31 cellular contexts compared by ENCODE assay signal in genomic region chr10:108556176-108556575, GRCh38.
A peak's percentile ranks its signal among the peaks of the same experiment; 100 is the strongest.
DNase-seq lines count a peak whose midpoint lies in the region; ATAC-seq, FAIRE-seq and TF ChIP-seq lines count a peak whose summit lies in the region.
"Had no signal": no experiment of that assay in that cellular context is flagged by ENCODE, and none has a peak within 500 bp of the region (broad histone marks: within the 10 kb centered on the region; RNA-seq: fewer than 3 reads in every experiment).

No MANE protein-coding gene starts in this region.

- no peak for ATAC-seq in SK-N-SH treated with all-trans-retinoic acid at 6 μM for 48 hours
- ATAC-seq in GM19397 (IDR thresholded peaks at IDR 0.05; ENCODE audit: unreplicated experiment), result no peak
- no peak for ATAC-seq in GM19455 (IDR thresholded peaks at IDR 0.05; ENCODE audit: unreplicated experiment)
- ATAC-seq: esophagus mucosa; Panc1; stimulated activated effector memory CD8-positive, alpha-beta T cell treated with anti-CD3 and anti-CD28 coated beads, Interleukin-12 subunit alpha, Interleukin-12 subunit beta, amount 100 ng/mL, for 72 hours; WTC11 had no signal

- H3K9me3 Mint-ChIP-seq in astrocyte (ENCODE audit: unreplicated experiment), result peaks cover 4% of the 10 kb centered on the region
- H3K9me3 Mint-ChIP-seq in CD14-positive monocyte, result peaks cover 0 to 2% (median 0%) of the 10 kb centered on the region in 7 donors
- H3K9me3 Mint-ChIP-seq: activated CD4-positive, alpha-beta T cell treated with anti-CD3 and anti-CD28 coated beads, Interleukin-2, amount 10 ng/mL, durations not matched to agents 24 days and 14 days; CD4-positive, alpha-beta T cell; nephron progenitor cell had no signal

- H4K20me1 ChIP-seq in SK-N-SH (ENCODE audit: insufficient read depth) (no peaks in the 10 kb centered on the region), astrocyte (ENCODE audit: insufficient read depth, low read length) (no peaks in the 10 kb centered on the region)

- TF ChIP-seq EP300 in SK-N-SH (IDR thresholded peaks at IDR 0.05; ENCODE audit: borderline replicate concordance in 1 of 2, low read depth in 1 of 2, low read length in 1 of 2), result no peak

- no peak overlapping the region for H3K9ac ChIP-seq in SK-N-SH
- H3K9ac ChIP-seq in astrocyte (ENCODE audit: low read length), result no peak overlapping the region

- peaks cover 7% of the 10 kb centered on the region for H3F3A ChIP-seq in SK-N-SH (replicated peaks; ENCODE audit: insufficient read depth)

- intact Hi-C loops in CD14-positive monocyte (cut with micrococcal nuclease), result no loop called here

- no peak for DNase-seq in SK-N-SH
- peak; percentile 5 for DNase-seq in astrocyte (ENCODE audit: low read depth)
- DNase-seq in fibroblast of the aortic adventitia (ENCODE audit: low read depth), result peak; percentile 15
- no peak for DNase-seq in CD14-positive monocyte (ENCODE audit: low spot score)
- DNase-seq in activated CD8-positive, alpha-beta memory T cell treated with anti-CD3 and anti-CD28 coated beads, Interleukin-2, amount 50 U/mL, for 4 hours, result no peak
- DNase-seq: activated CD4-positive, alpha-beta T cell treated with anti-CD3 and anti-CD28 coated beads, Interleukin-2, amount 10 ng/mL, durations not matched to agents 24 days and 14 days; activated effector memory CD4-positive, alpha-beta T cell treated with anti-CD3 and anti-CD28 coated beads, Interleukin-2, amount 50 U/mL, for 16 hours; activated T-cell treated with anti-CD3 and anti-CD28 coated beads, Interleukin-2, amount 50 U/mL, for 24 hours; aorta; CD4-positive, alpha-beta T cell; DND-41; endodermal cell; NCI-H1048; NCI-H1694; NCI-H446; NCI-H748 treated with DMSO at 0.1 percent for 48 hours; nephron progenitor cell; stimulated activated CD4-positive, alpha-beta T cell treated with anti-CD3 and anti-CD28 coated beads, Interleukin-15, amount 100 ng/mL, for 24 hours; substantia nigra; trophoblast cell had no signal

- no peaks in the 10 kb centered on the region for H3K9me2 ChIP-seq in SK-N-SH

- H3K27ac ChIP-seq in SK-N-SH (ENCODE audit: low read depth in 2 of 2, low read length in 1 of 2) (no peak overlapping the region), astrocyte (ENCODE audit: low read depth, low read length) (no peak overlapping the region)
- H3K27ac ChIP-seq: 22Rv1, coronary artery had no signal

- TF ChIP-seq CTCF in SK-N-SH (IDR thresholded peaks at IDR 0.05), result no peak
- no peak for TF ChIP-seq CTCF in astrocyte (IDR thresholded peaks at IDR 0.05; ENCODE audit: insufficient read depth, low read depth, low read length)
- TF ChIP-seq CTCF in fibroblast of the aortic adventitia (IDR thresholded peaks at IDR 0.05; ENCODE audit: insufficient read depth, low read length), result no peak
- TF ChIP-seq CTCF in CD14-positive monocyte (IDR thresholded peaks at IDR 0.05), result no peak

- H3K4me1 Mint-ChIP-seq in astrocyte (ENCODE audit: low read depth, unreplicated experiment), result peaks cover 11% of the 10 kb centered on the region
- H3K4me1 Mint-ChIP-seq in CD14-positive monocyte, result no peaks in the 10 kb centered on the region
- H3K4me1 Mint-ChIP-seq: activated CD4-positive, alpha-beta T cell treated with anti-CD3 and anti-CD28 coated beads, Interleukin-2, amount 10 ng/mL, durations not matched to agents 24 days and 14 days; endodermal cell; memory B cell; nephron progenitor cell; stimulated activated effector memory CD8-positive, alpha-beta T cell treated with anti-CD3 and anti-CD28 coated beads, Interleukin-12 subunit alpha, Interleukin-12 subunit beta, amount 100 ng/mL, for 72 hours; WTC11 had no signal

- H3K4me2 ChIP-seq in SK-N-SH (no peak overlapping the region), astrocyte (ENCODE audit: low read length) (peak overlapping the region; percentile 35)

- H3K79me2 ChIP-seq in SK-N-SH (ENCODE audit: insufficient read depth), result no peaks in the 10 kb centered on the region
- H3K79me2 ChIP-seq in astrocyte (ENCODE audit: insufficient read depth, low read length), result no peaks in the 10 kb centered on the region

- no peak for TF ChIP-seq RAD21 in SK-N-SH (IDR thresholded peaks at IDR 0.05; ENCODE audit: low read length)

- H3K4me3 ChIP-seq in SK-N-SH (ENCODE audit: low read depth in 2 of 2, low read length in 1 of 2) (no peak overlapping the region), astrocyte (ENCODE audit: insufficient read depth, low read depth, low read length) (no peak overlapping the region), fibroblast of the aortic adventitia (ENCODE audit: low read depth, low read length) (no peak overlapping the region)
- H3K4me3 ChIP-seq: coronary artery had no signal

- H3K9me3 ChIP-seq in SK-N-SH (no peaks in the 10 kb centered on the region), astrocyte (ENCODE audit: insufficient read depth, low read depth, low read length) (no peaks in the 10 kb centered on the region)

- no peak for FAIRE-seq in astrocyte (lab: Jason Lieb, UNC)

- CTCF ChIA-PET in SK-N-SH (lab: Yijun Ruan, JAX), result no interaction called here

- H3K4me1 ChIP-seq in SK-N-SH (ENCODE audit: control insufficient read depth in 1 of 2, insufficient read depth in 2 of 2, low read depth in 1 of 2, low read length in 1 of 2) (no peaks in the 10 kb centered on the region; a peak in 2 of 4 replicates), astrocyte (ENCODE audit: insufficient read depth, low read length) (no peaks in the 10 kb centered on the region)

- no peak overlapping the region for H3K4me3 Mint-ChIP-seq in astrocyte (ENCODE audit: unreplicated experiment)
- no peak overlapping the region for H3K4me3 Mint-ChIP-seq in CD14-positive monocyte
- H3K4me3 Mint-ChIP-seq: activated CD4-positive, alpha-beta T cell treated with anti-CD3 and anti-CD28 coated beads, Interleukin-2, amount 10 ng/mL, durations not matched to agents 24 days and 14 days; activated naive CD8-positive, alpha-beta T cell; activated T-cell treated with anti-CD3 and anti-CD28 coated beads, Interleukin-2, amount 50 U/mL, for 24 hours; CD4-positive, alpha-beta T cell; endodermal cell; memory B cell; nephron progenitor cell; stimulated activated effector memory CD8-positive, alpha-beta T cell treated with anti-CD3 and anti-CD28 coated beads, Interleukin-12 subunit alpha, Interleukin-12 subunit beta, amount 100 ng/mL, for 72 hours; WTC11 had no signal

- H3K36me3 Mint-ChIP-seq in astrocyte (ENCODE audit: low read depth, unreplicated experiment), result no peaks in the 10 kb centered on the region
- no peaks in the 10 kb centered on the region for H3K36me3 Mint-ChIP-seq in CD14-positive monocyte
- H3K36me3 Mint-ChIP-seq: activated naive CD8-positive, alpha-beta T cell; memory B cell; stimulated activated effector memory CD8-positive, alpha-beta T cell treated with anti-CD3 and anti-CD28 coated beads, Interleukin-12 subunit alpha, Interleukin-12 subunit beta, amount 100 ng/mL, for 72 hours; WTC11 had no signal

- no peaks in the 10 kb centered on the region for H3K27me3 Mint-ChIP-seq in astrocyte (ENCODE audit: low read depth, unreplicated experiment)
- H3K27me3 Mint-ChIP-seq in CD14-positive monocyte (ENCODE audit: low read depth in 3 of 3), result peaks cover 0 to 2% (median 0%) of the 10 kb centered on the region in 3 donors
- H3K27me3 Mint-ChIP-seq: activated CD4-positive, alpha-beta T cell treated with anti-CD3 and anti-CD28 coated beads, Interleukin-2, amount 10 ng/mL, durations not matched to agents 24 days and 14 days; activated naive CD8-positive, alpha-beta T cell; activated T-cell treated with anti-CD3 and anti-CD28 coated beads, Interleukin-2, amount 50 U/mL, for 24 hours; CD4-positive, alpha-beta T cell had no signal

- POLR2A ChIA-PET in SK-N-SH (lab: Yijun Ruan, JAX), result no interaction called here

- H2AFZ ChIP-seq in SK-N-SH (ENCODE audit: low read depth) (no peak overlapping the region), astrocyte (ENCODE audit: low read depth, low read length) (peak overlapping the region; percentile 39)

- H3K27ac Mint-ChIP-seq in astrocyte (ENCODE audit: unreplicated experiment) (no peak overlapping the region), CD14-positive monocyte (peak overlapping the region in 1 of 7 donors; percentile 9)
- H3K27ac Mint-ChIP-seq: activated CD4-positive, alpha-beta T cell treated with anti-CD3 and anti-CD28 coated beads, Interleukin-2, amount 10 ng/mL, durations not matched to agents 24 days and 14 days; activated naive CD8-positive, alpha-beta T cell; activated T-cell treated with anti-CD3 and anti-CD28 coated beads, Interleukin-2, amount 50 U/mL, for 24 hours; CD4-positive, alpha-beta T cell; endodermal cell; memory B cell; nephron progenitor cell; stimulated activated effector memory CD8-positive, alpha-beta T cell treated with anti-CD3 and anti-CD28 coated beads, Interleukin-12 subunit alpha, Interleukin-12 subunit beta, amount 100 ng/mL, for 72 hours; WTC11 had no signal

- no peaks in the 10 kb centered on the region for H3K27me3 ChIP-seq in SK-N-SH (ENCODE audit: insufficient read depth)
- H3K27me3 ChIP-seq in astrocyte (ENCODE audit: insufficient read depth, low read length), result no peaks in the 10 kb centered on the region

- H3K36me3 ChIP-seq in SK-N-SH (replicated peaks in 1 of 2; ENCODE audit: control insufficient read depth in 1 of 2, insufficient read depth in 2 of 2, low read length in 1 of 2), result no peaks in the 10 kb centered on the region
- H3K36me3 ChIP-seq in astrocyte (ENCODE audit: insufficient read depth, low read length), result no peaks in the 10 kb centered on the region

- WGBS in SK-N-SH (ENCODE audit: low lambda C conversion rate), result 32% methylated on average over 3 of the region's 3 CpGs

TF ChIP-seq in SK-N-SH, 30 proteins besides CTCF, POLR2A, EP300 and RAD21:
- no peak for TF ChIP-seq TEAD4 (IDR thresholded peaks at IDR 0.05; ENCODE audit: borderline replicate concordance, insufficient read depth)
- TF ChIP-seq TCF12 (IDR thresholded peaks at IDR 0.05), result 0 out of 2 replicates have a peak, but pooled peaks have one; percentile 5
- no peak for TF ChIP-seq RCOR1 (IDR thresholded peaks at IDR 0.05; ENCODE audit: low read length)

TF ChIP-seq in SK-N-SH treated with all-trans-retinoic acid at 6 μM for 48 hours, 23 proteins besides CTCF, POLR2A, EP300 and RAD21 (continues in another document):
- no peak for TF ChIP-seq RARB (CRISPR knock-in tag; IDR thresholded peaks at IDR 0.05)
- TF ChIP-seq GLIS3 (CRISPR knock-in tag; IDR thresholded peaks at IDR 0.05), result no peak
- no peak for TF ChIP-seq BACH2 (CRISPR knock-in tag; IDR thresholded peaks at IDR 0.05; ENCODE audit: borderline replicate concordance)
- TF ChIP-seq TOX (CRISPR knock-in tag; IDR thresholded peaks at IDR 0.05; ENCODE audit: borderline replicate concordance), result no peak
- TF ChIP-seq ZFP30 (CRISPR knock-in tag; IDR thresholded peaks at IDR 0.05), result no peak
- TF ChIP-seq ZNF565 (CRISPR knock-in tag; conservative IDR thresholded peaks at IDR 0.05; ENCODE audit: low read depth), result no peak

Comparison
In these comparisons a context has a peak if more than half of its experiments do, and no peak if none do; other contexts are left out.
1. DNase-seq: peak in astrocyte (single experiment) and fibroblast of the aortic adventitia (single experiment); none in SK-N-SH (single experiment), CD14-positive monocyte (single experiment) and activated CD8-positive, alpha-beta memory T cell treated with anti-CD3 and anti-CD28 coated beads, Interleukin-2, amount 50 U/mL, for 4 hours (single experiment).